In genomic region chr2:13006829-13007715, GRCh38 we compare ENCODE assay signal across 8 cellular contexts.
DNase-seq lines count a peak whose midpoint lies in the region; ATAC-seq and TF ChIP-seq lines count a peak whose summit lies in the region.

No MANE protein-coding gene starts in this region.

- DNase-seq in GM12865 (ENCODE audit: low read depth) (peak; percentile 60), NCI-H1417 treated with DMSO at 0.1 percent for 48 hours (lab: John Stamatoyannopoulos, UW) (peak; percentile 23), T-helper 2 cell (peak; percentile 17 to 60 (median 37)), ascending aorta (ENCODE audit: low spot score in 2 of 2) (peak in 1 of 2 donors; percentile 78), hypothalamus (lab: John Stamatoyannopoulos, UW) (peak in 46 of 51 donors; percentile 1 to 83 (median 34)), GF-D8 (lab: John Stamatoyannopoulos, UW) (no peak)

- intact Hi-C loops in ascending aorta (cut with DNase I), result loop anchor here (1.0 to 10.0 kb wide), 5 partner anchors 75 to 1530 kb away; no protein-coding TSS in a partner anchor

- H3K4me1 ChIP-seq in ascending aorta, result no peaks in the 10 kb centered on the region
- no peaks in the 10 kb centered on the region for H3K4me1 ChIP-seq in skeletal muscle satellite cell (ENCODE audit: control insufficient read depth, insufficient read depth, low read length)

- TF ChIP-seq CTCF in GM12865 (IDR thresholded peaks at IDR 0.05; ENCODE audit: insufficient read depth, low read depth, low read length, missing control alignments), result peak; percentile 68
- TF ChIP-seq CTCF in ascending aorta (IDR thresholded peaks at IDR 0.05), result peak; percentile 73 to 90 (median 79)

- ATAC-seq in HG02588 (IDR thresholded peaks at IDR 0.05; ENCODE audit: unreplicated experiment), result peak; percentile 73

- H3K4me2 ChIP-seq in skeletal muscle satellite cell (ENCODE audit: low read length), result peak overlapping the region; percentile 52

- H3K9ac ChIP-seq in skeletal muscle satellite cell (ENCODE audit: low read depth, low read length), result no peak overlapping the region

- H3K27me3 ChIP-seq in ascending aorta (no peaks in the 10 kb centered on the region), skeletal muscle satellite cell (ENCODE audit: control insufficient read depth, insufficient read depth, low read length) (no peaks in the 10 kb centered on the region)

- H3K9me3 ChIP-seq in ascending aorta, result no peaks in the 10 kb centered on the region
- no peaks in the 10 kb centered on the region for H3K9me3 ChIP-seq in skeletal muscle satellite cell (replicated peaks; ENCODE audit: low read length)

- H3K36me3 ChIP-seq in ascending aorta, result no peaks in the 10 kb centered on the region
- no peaks in the 10 kb centered on the region for H3K36me3 ChIP-seq in skeletal muscle satellite cell (ENCODE audit: insufficient read depth, low read length)

- no peak overlapping the region for H3K27ac ChIP-seq in ascending aorta

- no peak overlapping the region for H3K4me3 ChIP-seq in GM12865 (ENCODE audit: low read depth, low read length)
- H3K4me3 ChIP-seq in ascending aorta, result peak overlapping the region; percentile 3 to 9
- H3K4me3 ChIP-seq in skeletal muscle satellite cell (ENCODE audit: low read length), result no peak overlapping the region

Comparison
In these comparisons a context has a peak if more than half of its experiments do, and no peak if none do; other contexts are left out.
1. H3K4me3 ChIP-seq: peak in ascending aorta (2 of 2); none in GM12865 (single experiment) and skeletal muscle satellite cell (single experiment).